Comparison of ENCODE assay signal across 1 cellular context in genomic region chr7:92134271-92135099, GRCh38.
TF ChIP-seq lines count a peak whose summit lies in the region.

TSS of gene CYP51A1 (minus strand) at chr7:92134477. CDS start at chr7:92134364, 113 bp downstream.

TF ChIP-seq in HEK293, 187 proteins besides CTCF, POLR2A, EP300 and RAD21 (continued from another document and continues in another):
- 0 out of 2 replicates have a peak, but pooled peaks have one; percentile 73 for TF ChIP-seq OVOL3 (tag by site-specific recombination; IDR thresholded peaks at IDR 0.05)
- 0 out of 2 replicates have a peak, but pooled peaks have one; percentile 41 for TF ChIP-seq WT1 (tag by site-specific recombination; IDR thresholded peaks at IDR 0.05)
- no peak for TF ChIP-seq ZNF670 (tag by site-specific recombination; IDR thresholded peaks at IDR 0.05; ENCODE audit: low read depth)
- TF ChIP-seq ZNF175 (tag by site-specific recombination; IDR thresholded peaks at IDR 0.05) = no peak
- no peak for TF ChIP-seq ZNF624 (tag by site-specific recombination; IDR thresholded peaks at IDR 0.05)
- peak; percentile 45; the same call in 1 of the 2 replicates for TF ChIP-seq ZNF600 (tag by site-specific recombination; IDR thresholded peaks at IDR 0.05)
- TF ChIP-seq KLF10 (tag by site-specific recombination; IDR thresholded peaks at IDR 0.05) = no peak
- TF ChIP-seq ZNF449 (tag by site-specific recombination; IDR thresholded peaks at IDR 0.05) = no peak
- TF ChIP-seq ZNF768 (tag by site-specific recombination; IDR thresholded peaks at IDR 0.05) = no peak
- no peak for TF ChIP-seq TCF7L2 (IDR thresholded peaks at IDR 0.05; ENCODE audit: borderline replicate concordance, low read depth, low read length)
- TF ChIP-seq ZNF792 (tag by site-specific recombination; IDR thresholded peaks at IDR 0.05) = no peak
- TF ChIP-seq ZFP3 (tag by site-specific recombination; IDR thresholded peaks at IDR 0.05; ENCODE audit: low read depth) = no peak
- TF ChIP-seq ZNF692 (tag by site-specific recombination; IDR thresholded peaks at IDR 0.05) = peak; percentile 73
- TF ChIP-seq ZNF112 (tag by site-specific recombination; IDR thresholded peaks at IDR 0.05) = no peak
- no peak for TF ChIP-seq HOXD13 (CRISPR knock-in tag; IDR thresholded peaks at IDR 0.05; ENCODE audit: borderline replicate concordance)
- peak; percentile 83 for TF ChIP-seq ZBTB20 (tag by site-specific recombination; IDR thresholded peaks at IDR 0.05)
- TF ChIP-seq SALL2 (tag by site-specific recombination; IDR thresholded peaks at IDR 0.05; ENCODE audit: borderline replicate concordance) = no peak
- no peak for TF ChIP-seq ZSCAN18 (tag by site-specific recombination; IDR thresholded peaks at IDR 0.05)
- no peak for TF ChIP-seq ZNF776 (tag by site-specific recombination; IDR thresholded peaks at IDR 0.05; ENCODE audit: borderline replicate concordance)
- no peak for TF ChIP-seq MZF1 (tag by site-specific recombination; IDR thresholded peaks at IDR 0.05; ENCODE audit: borderline replicate concordance)
- TF ChIP-seq ZNF677 (tag by site-specific recombination; IDR thresholded peaks at IDR 0.05) = no peak
- TF ChIP-seq ZNF560 (tag by site-specific recombination; IDR thresholded peaks at IDR 0.05; ENCODE audit: borderline replicate concordance) = no peak
- TF ChIP-seq TRIM28 (IDR thresholded peaks at IDR 0.05; ENCODE audit: borderline replicate concordance, low read length) = 0 out of 2 replicates have a peak, but pooled peaks have one; percentile 71
- TF ChIP-seq YY1 (tag by site-specific recombination; IDR thresholded peaks at IDR 0.05) = 0 out of 2 replicates have a peak, but pooled peaks have one; percentile 12
- peak; percentile 27; the same call in 1 of the 2 replicates for TF ChIP-seq ZNF777 (tag by site-specific recombination; IDR thresholded peaks at IDR 0.05; ENCODE audit: borderline replicate concordance)
- TF ChIP-seq PBX3 (CRISPR knock-in tag; IDR thresholded peaks at IDR 0.05) = no peak
- TF ChIP-seq ZNF426 (tag by site-specific recombination; IDR thresholded peaks at IDR 0.05) = no peak
- TF ChIP-seq ZNF362 (tag by site-specific recombination; IDR thresholded peaks at IDR 0.05) = no peak
- TF ChIP-seq ZNF544 (tag by site-specific recombination; IDR thresholded peaks at IDR 0.05) = no peak
- TF ChIP-seq ZNF423 (tag by site-specific recombination; IDR thresholded peaks at IDR 0.05) = no peak
- no peak for TF ChIP-seq ZFP41 (tag by site-specific recombination; IDR thresholded peaks at IDR 0.05; ENCODE audit: borderline replicate concordance)
- no peak for TF ChIP-seq ZNF701 (tag by site-specific recombination; IDR thresholded peaks at IDR 0.05)
- peak; percentile 30; the same call in 1 of the 2 replicates for TF ChIP-seq ZBTB48 (tag by site-specific recombination; IDR thresholded peaks at IDR 0.05)
- TF ChIP-seq ZSCAN4 (tag by site-specific recombination; IDR thresholded peaks at IDR 0.05) = no peak
- peak; percentile 96 for TF ChIP-seq ZFP37 (tag by site-specific recombination; IDR thresholded peaks at IDR 0.05)
- TF ChIP-seq ZBTB11 (tag by site-specific recombination; conservative IDR thresholded peaks at IDR 0.05; ENCODE audit: low read depth) = peak; percentile 76
- TF ChIP-seq ZNF239 (tag by site-specific recombination; IDR thresholded peaks at IDR 0.05) = no peak
- TF ChIP-seq ZNF626 (tag by site-specific recombination; IDR thresholded peaks at IDR 0.05) = no peak
- no peak for TF ChIP-seq ZNF221 (tag by site-specific recombination; IDR thresholded peaks at IDR 0.05; ENCODE audit: borderline replicate concordance)
- no peak for TF ChIP-seq ZNF202 (tag by site-specific recombination; IDR thresholded peaks at IDR 0.05; ENCODE audit: borderline replicate concordance)
- peak; percentile 80 for TF ChIP-seq ZBTB17 (tag by site-specific recombination; IDR thresholded peaks at IDR 0.05)
- TF ChIP-seq ZNF132 (tag by site-specific recombination; IDR thresholded peaks at IDR 0.05; ENCODE audit: borderline replicate concordance) = no peak
- TF ChIP-seq ZNF48 (tag by site-specific recombination; IDR thresholded peaks at IDR 0.05) = no peak
- peak; percentile 31; the same call in 1 of the 2 replicates for TF ChIP-seq ZNF146 (tag by site-specific recombination; IDR thresholded peaks at IDR 0.05)
- TF ChIP-seq ZEB2 (tag by site-specific recombination; IDR thresholded peaks at IDR 0.05) = peak; percentile 96
- TF ChIP-seq PRDM2 (tag by site-specific recombination; IDR thresholded peaks at IDR 0.05; ENCODE audit: borderline replicate concordance) = no peak
- TF ChIP-seq ZNF121 (tag by site-specific recombination; IDR thresholded peaks at IDR 0.05) = no peak
- no peak for TF ChIP-seq ZNF16 (tag by site-specific recombination; IDR thresholded peaks at IDR 0.05; ENCODE audit: low read depth)
- TF ChIP-seq HOXA7 (CRISPR knock-in tag; IDR thresholded peaks at IDR 0.05; ENCODE audit: borderline replicate concordance) = no peak
- no peak for TF ChIP-seq ZNF19 (tag by site-specific recombination; IDR thresholded peaks at IDR 0.05; ENCODE audit: low read depth)
- TF ChIP-seq ZNF596 (tag by site-specific recombination; IDR thresholded peaks at IDR 0.05) = no peak
